Comparison of ENCODE assay signal across 10 cellular contexts in genomic region chr6:44388876-44389275, GRCh38. TPM values are rescaled to one million over a fixed set of nuclear protein-coding genes. Genes with fewer than 3 reads are reported as not detected.
DNase-seq lines count a peak whose midpoint lies in the region; ATAC-seq, FAIRE-seq and TF ChIP-seq lines count a peak whose summit lies in the region.
"Had no signal": no experiment of that assay in that cellular context is flagged by ENCODE, and none has a peak within 500 bp of the region (broad histone marks: within the 10 kb centered on the region; RNA-seq: fewer than 3 reads in every experiment).

No MANE protein-coding gene starts in this region.

- H3K36me3 Mint-ChIP-seq in activated T-cell treated with anti-CD3 and anti-CD28 coated beads, Interleukin-2, amount 50 U/mL, for 24 hours (ENCODE audit: low read depth), result peaks cover 63% of the 10 kb centered on the region
- H3K36me3 Mint-ChIP-seq in activated CD8-positive, alpha-beta T cell treated with anti-CD3 and anti-CD28 coated beads, Interleukin-2, amount 10 ng/mL, durations not matched to agents 7 days and 5 days (ENCODE audit: low read depth), result peaks cover 46% of the 10 kb centered on the region

- H3K27me3 ChIP-seq in keratinocyte (ENCODE audit: control insufficient read depth, extremely low read depth, insufficient read depth, low read length) (no peaks in the 10 kb centered on the region), stomach smooth muscle (ENCODE audit: control insufficient read depth in 1 of 2, insufficient read depth in 2 of 2, low read length in 2 of 2) (no peaks in the 10 kb centered on the region)

- H3K27ac Mint-ChIP-seq in activated T-cell treated with anti-CD3 and anti-CD28 coated beads, Interleukin-2, amount 50 U/mL, for 24 hours, result peak overlapping the region; percentile 99
- H3K27ac Mint-ChIP-seq in activated CD8-positive, alpha-beta T cell treated with anti-CD3 and anti-CD28 coated beads, Interleukin-2, amount 10 ng/mL, durations not matched to agents 7 days and 5 days, result peak overlapping the region; percentile 99

- peak overlapping the region; percentile 99 for H3K4me2 ChIP-seq in keratinocyte (ENCODE audit: control insufficient read depth, extremely low read depth, insufficient read depth, low read depth, low read length)

- CTCF ChIA-PET in activated CD8-positive, alpha-beta T cell treated with anti-CD3 and anti-CD28 coated beads, Interleukin-2, amount 10 ng/mL, durations not matched to agents 7 days and 5 days (lab: Charles Lee), result no interaction called here

- dilution Hi-C loops in keratinocyte (cut with MboI; ENCODE audit: extremely low pct_ligation_motif_present, low sequenced_read_pairs), result no loop called here

- peaks cover 40% of the 10 kb centered on the region for H3K4me1 Mint-ChIP-seq in activated T-cell treated with anti-CD3 and anti-CD28 coated beads, Interleukin-2, amount 50 U/mL, for 24 hours (ENCODE audit: low read depth)
- peaks cover 36% of the 10 kb centered on the region for H3K4me1 Mint-ChIP-seq in activated CD8-positive, alpha-beta T cell treated with anti-CD3 and anti-CD28 coated beads, Interleukin-2, amount 10 ng/mL, durations not matched to agents 7 days and 5 days (ENCODE audit: low read depth)

- POLR2A ChIA-PET in activated CD8-positive, alpha-beta T cell treated with anti-CD3 and anti-CD28 coated beads, Interleukin-2, amount 10 ng/mL, durations not matched to agents 7 days and 5 days (lab: Charles Lee), result interaction anchor here (0.6 kb wide), 2 partner anchors 136 to 1390 kb away, joined by 3 read pairs; no protein-coding TSS in a partner anchor

- H3K79me2 ChIP-seq in keratinocyte (ENCODE audit: control insufficient read depth, insufficient read depth, low read length), result peaks cover 35% of the 10 kb centered on the region

- peaks cover 2% of the 10 kb centered on the region for H4K20me1 ChIP-seq in keratinocyte (ENCODE audit: control insufficient read depth, extremely low read depth, insufficient read depth, low read length)

- DNase-seq in activated T-cell treated with anti-CD3 and anti-CD28 coated beads, Interleukin-2, amount 50 U/mL, for 24 hours, result no peak
- DNase-seq in activated T-cell treated with anti-CD3 and anti-CD28 coated beads, Interleukin-2, amount 50 U/mL, for 1 hour, result no peak
- no peak for DNase-seq in activated CD8-positive, alpha-beta T cell treated with anti-CD3 and anti-CD28 coated beads, Interleukin-2, amount 10 ng/mL, durations not matched to agents 7 days and 5 days
- DNase-seq in keratinocyte (ENCODE audit: low read depth, low spot score) (no peak), cerebellar nuclear complex (lab: John Stamatoyannopoulos, UW) (no peak), NOMO-1 (lab: John Stamatoyannopoulos, UW; ENCODE audit: unreplicated experiment in 2 of 2) (no peak)
- DNase-seq in activated CD4-positive, CD25-positive, alpha-beta regulatory T cell treated with anti-CD3 and anti-CD28 coated beads, Interleukin-2, amount 50 U/mL, for 72 hours, result no peak
- DNase-seq: NCI-H1092 had no signal

- H3K9ac ChIP-seq in keratinocyte (ENCODE audit: control insufficient read depth, extremely low read depth, insufficient read depth, low read length) (no peak overlapping the region), stomach smooth muscle (ENCODE audit: low read length in 2 of 2) (peak overlapping the region in 1 of 2 donors; percentile 40)

- no peaks in the 10 kb centered on the region for H3K9me1 ChIP-seq in keratinocyte (ENCODE audit: control insufficient read depth, extremely low read depth, insufficient read depth, low read length)

- no peak for TF ChIP-seq CTCF in keratinocyte (optimal IDR thresholded peaks at IDR 0.05 in 1 of 3, IDR thresholded peaks at IDR 0.05 in 1 of 3, conservative IDR thresholded peaks at IDR 0.05 in 1 of 3; ENCODE audit: extremely low read depth in 1 of 3, insufficient read depth in 2 of 3, low read length in 3 of 3)

- no peak overlapping the region for H2AFZ ChIP-seq in keratinocyte (ENCODE audit: control insufficient read depth, low read length)

- no peaks in the 10 kb centered on the region for H3K9me3 Mint-ChIP-seq in activated T-cell treated with anti-CD3 and anti-CD28 coated beads, Interleukin-2, amount 50 U/mL, for 24 hours
- no peaks in the 10 kb centered on the region for H3K9me3 Mint-ChIP-seq in activated CD8-positive, alpha-beta T cell treated with anti-CD3 and anti-CD28 coated beads, Interleukin-2, amount 10 ng/mL, durations not matched to agents 7 days and 5 days (ENCODE audit: insufficient read depth)

- no peaks in the 10 kb centered on the region for H3K27me3 Mint-ChIP-seq in activated T-cell treated with anti-CD3 and anti-CD28 coated beads, Interleukin-2, amount 50 U/mL, for 24 hours
- peaks cover 8% of the 10 kb centered on the region for H3K27me3 Mint-ChIP-seq in activated CD8-positive, alpha-beta T cell treated with anti-CD3 and anti-CD28 coated beads, Interleukin-2, amount 10 ng/mL, durations not matched to agents 7 days and 5 days (ENCODE audit: low read depth)

- H3K9me3 ChIP-seq in keratinocyte (ENCODE audit: control insufficient read depth, low read depth, low read length) (no peaks in the 10 kb centered on the region), stomach smooth muscle (ENCODE audit: control insufficient read depth in 2 of 2, low read length in 2 of 2) (no peaks in the 10 kb centered on the region)

- peaks cover 7 to 9% of the 10 kb centered on the region in 2 experiments for H3K36me3 ChIP-seq in keratinocyte (ENCODE audit: control insufficient read depth in 2 of 2, extremely low read depth in 1 of 2, insufficient read depth in 2 of 2, low read length in 2 of 2)
- peaks cover 14 to 18% of the 10 kb centered on the region in 2 donors for H3K36me3 ChIP-seq in stomach smooth muscle (ENCODE audit: control insufficient read depth in 2 of 2, insufficient read depth in 2 of 2, low read length in 2 of 2)

- H3K4me3 ChIP-seq in keratinocyte (ENCODE audit: control insufficient read depth in 2 of 3, extremely low read depth in 1 of 3, insufficient read depth in 2 of 3, low read depth in 1 of 3, low read length in 3 of 3) (peak overlapping the region in 2 of 3 experiments; percentile 92 to 95), stomach smooth muscle (ENCODE audit: low read length in 2 of 2) (peak overlapping the region; percentile 60 to 94)

- H3K27ac ChIP-seq in keratinocyte (ENCODE audit: control insufficient read depth, insufficient read depth, low read length) (no peak overlapping the region), stomach smooth muscle (ENCODE audit: low read length) (no peak overlapping the region)

- FAIRE-seq in keratinocyte (lab: Jason Lieb, UNC), result no peak

- ATAC-seq in activated CD8-positive, alpha-beta T cell treated with anti-CD3 and anti-CD28 coated beads, Interleukin-2, amount 10 ng/mL, durations not matched to agents 7 days and 5 days, result no peak

- H3K4me3 Mint-ChIP-seq in activated T-cell treated with anti-CD3 and anti-CD28 coated beads, Interleukin-2, amount 50 U/mL, for 24 hours, result peak overlapping the region; percentile 94
- H3K4me3 Mint-ChIP-seq in activated CD8-positive, alpha-beta T cell treated with anti-CD3 and anti-CD28 coated beads, Interleukin-2, amount 10 ng/mL, durations not matched to agents 7 days and 5 days, result peak overlapping the region; percentile 97

- peaks cover 15% of the 10 kb centered on the region for H3K4me1 ChIP-seq in keratinocyte (ENCODE audit: control insufficient read depth, extremely low read depth, insufficient read depth, low read length)
- H3K4me1 ChIP-seq in stomach smooth muscle (ENCODE audit: control insufficient read depth, insufficient read depth, low read length), result peaks cover 14% of the 10 kb centered on the region

RNA-seq across cellular contexts. Expression of gene CDC5L, which starts 1.4 kb away (rescaled TPM):
- total RNA-seq in activated CD8-positive, alpha-beta T cell treated with anti-CD3 and anti-CD28 coated beads, Interleukin-2, amount 10 ng/mL, durations not matched to agents 7 days and 5 days, result 10 to 100 TPM; 22.6 to 22.7 TPM
- 10.8 to 16.6 TPM (median 12.6 TPM) in 3 replicates for polyA plus RNA-seq in keratinocyte
- polyA plus RNA-seq in keratinocyte (2011; ENCODE audit: low read depth), result 18.8 TPM
- polyA plus RNA-seq in keratinocyte (2011; cell fraction: cytosol; rRNA removed), result 7.4 and 12.9 TPM in 2 replicates
- 10.4 and 15.2 TPM in 2 replicates for polyA plus RNA-seq in keratinocyte (2011; cell fraction: nucleus; rRNA removed)
- polyA plus RNA-seq in keratinocyte (2012; ENCODE audit: low replicate concordance), result 10.1 and 11.8 TPM in 2 replicates
- polyA minus RNA-seq in keratinocyte, result 4.8 to 15.2 TPM (median 7.6 TPM) in 3 replicates
- polyA minus RNA-seq in keratinocyte (2011; cell fraction: cytosol; rRNA and poly(A)+ RNA removed), result 10.0 TPM
- 7.0 and 11.1 TPM in 2 replicates for polyA minus RNA-seq in keratinocyte (2011; cell fraction: nucleus; rRNA and poly(A)+ RNA removed)

RNA-seq across cellular contexts. Expression of gene SPATS1, which starts 46.4 kb away (rescaled TPM):
- not detected for total RNA-seq in activated CD8-positive, alpha-beta T cell treated with anti-CD3 and anti-CD28 coated beads, Interleukin-2, amount 10 ng/mL, durations not matched to agents 7 days and 5 days
- polyA plus RNA-seq in keratinocyte, result not detected in 3 replicates
- polyA plus RNA-seq in keratinocyte (2011; ENCODE audit: low read depth), result not detected
- polyA plus RNA-seq in keratinocyte (2011; cell fraction: cytosol; rRNA removed), result not detected in 2 replicates
- not detected in 2 replicates for polyA plus RNA-seq in keratinocyte (2011; cell fraction: nucleus; rRNA removed)
- not detected in 2 replicates for polyA plus RNA-seq in keratinocyte (2012; ENCODE audit: low replicate concordance)
- not detected in 3 replicates for polyA minus RNA-seq in keratinocyte
- not detected for polyA minus RNA-seq in keratinocyte (2011; cell fraction: cytosol; rRNA and poly(A)+ RNA removed)
- not detected in 2 replicates for polyA minus RNA-seq in keratinocyte (2011; cell fraction: nucleus; rRNA and poly(A)+ RNA removed)
- total RNA-seq: lung microvascular endothelial cell had no signal
